Comparison of ENCODE assay signal across 11 cellular contexts in genomic region chr18:5894215-5894612, GRCh38. TPM values are rescaled to one million over a fixed set of nuclear protein-coding genes. Genes with fewer than 3 reads are reported as not detected.
DNase-seq lines count a peak whose midpoint lies in the region; ATAC-seq and TF ChIP-seq lines count a peak whose summit lies in the region.
"Had no signal": no experiment of that assay in that cellular context is flagged by ENCODE, and none has a peak within 500 bp of the region (broad histone marks: within the 10 kb centered on the region; RNA-seq: fewer than 3 reads in every experiment).

No MANE protein-coding gene starts in this region.

- no peak overlapping the region for H2AK5ac ChIP-seq in neuronal stem cell (ENCODE audit: low read depth, low read length)

- in situ Hi-C loops in gastrocnemius medialis (cut with MboI; ENCODE audit: low sequenced_read_pairs in 4 of 4): loop anchor here in 3 of 4 donors (25.0 kb wide), 2 partner anchors 593 to 993 kb away; no protein-coding TSS in a partner anchor

- H4K8ac ChIP-seq in neuronal stem cell (ENCODE audit: low read depth, low read length): no peak overlapping the region

- H3K4me3 ChIP-seq in Caco-2 (ENCODE audit: low read depth, low read length): no peak overlapping the region
- H3K4me3 ChIP-seq in right cardiac atrium (ENCODE audit: low read length): peak overlapping the region; percentile 77
- peak overlapping the region; percentile 82 to 89 for H3K4me3 ChIP-seq in neuronal stem cell (ENCODE audit: low read length in 2 of 2)
- no peak overlapping the region for H3K4me3 ChIP-seq in effector memory CD4-positive, alpha-beta T cell (ENCODE audit: insufficient read depth, low read depth, low read length, poor library complexity, severe bottlenecking)
- H3K4me3 ChIP-seq in gastrocnemius medialis: peak overlapping the region in 2 of 4 donors; percentile 34 to 40

- TF ChIP-seq CTCF in Caco-2 (IDR thresholded peaks at IDR 0.05; ENCODE audit: insufficient read depth in 1 of 2, low read depth in 1 of 2, low read length in 1 of 2, severe bottlenecking in 1 of 2, unreplicated experiment in 1 of 2) (no peak), gastrocnemius medialis (IDR thresholded peaks at IDR 0.05 in 4 of 5, conservative IDR thresholded peaks at IDR 0.05 in 1 of 5) (no peak)

- CTCF ChIA-PET in Caco-2 (lab: Charles Lee): no interaction called here

- H2BK5ac ChIP-seq in neuronal stem cell (ENCODE audit: low read length): no peak overlapping the region

- TF ChIP-seq POLR2A in gastrocnemius medialis (IDR thresholded peaks at IDR 0.05): no peak

- H4K91ac ChIP-seq in neuronal stem cell (ENCODE audit: low read depth, low read length, poor library complexity): no peak overlapping the region

- BruUV-seq in Caco-2 (replicated peaks; lab: Mats Ljungman, UMichigan): no TSS peak

- 12% methylated on average over 8 of the region's 8 CpGs for WGBS in right cardiac atrium
- no CpG with 5 or more reads among the region's 8 CpGs for WGBS in neuronal stem cell (ENCODE audit: extremely low coverage in 2 of 2, insufficient read length in 2 of 2, insufficient replicate concordance in 1 of 2), 2 donors

- H2AFZ ChIP-seq in neuronal stem cell (ENCODE audit: low read length): peak overlapping the region; percentile 95

- H3K18ac ChIP-seq in neuronal stem cell (ENCODE audit: low read length): peak overlapping the region; percentile 95

- H3K79me1 ChIP-seq in neuronal stem cell (ENCODE audit: low read depth, low read length): peaks cover 7% of the 10 kb centered on the region

- DNase-seq in Caco-2 (no peak), NCI-H69 (lab: John Stamatoyannopoulos, UW) (peak; percentile 82), right cardiac atrium (no peak), neuronal stem cell (ENCODE audit: low spot score) (peak; percentile 12), AML-193 (lab: John Stamatoyannopoulos, UW) (no peak), gastrocnemius medialis (no peak), amygdala (lab: John Stamatoyannopoulos, UW) (no peak)
- DNase-seq in effector memory CD4-positive, alpha-beta T cell: no peak
- DNase-seq: NCI-H187 treated with DMSO at 0.1 percent for 48 hours had no signal

- H3K27me3 Mint-ChIP-seq in Caco-2 (ENCODE audit: insufficient read depth, unreplicated experiment): peaks cover 30% of the 10 kb centered on the region

- H3K4ac ChIP-seq in neuronal stem cell (ENCODE audit: low read length): no peak overlapping the region

- H3K9me3 ChIP-seq in Caco-2: no peaks in the 10 kb centered on the region; the same call in 1 of the 2 replicates
- no peaks in the 10 kb centered on the region for H3K9me3 ChIP-seq in right cardiac atrium (ENCODE audit: control insufficient read depth, low read length)
- H3K9me3 ChIP-seq in neuronal stem cell (replicated peaks in 1 of 2; ENCODE audit: control insufficient read depth in 2 of 2, insufficient read depth in 1 of 2, low read depth in 1 of 2, low read length in 2 of 2): peaks cover 0 to 7% of the 10 kb centered on the region in 2 donors
- no peaks in the 10 kb centered on the region for H3K9me3 ChIP-seq in effector memory CD4-positive, alpha-beta T cell (ENCODE audit: control insufficient read depth, low read length)
- no peaks in the 10 kb centered on the region for H3K9me3 ChIP-seq in gastrocnemius medialis

- no peaks in the 10 kb centered on the region for H3K4me1 Mint-ChIP-seq in Caco-2 (ENCODE audit: low read depth, unreplicated experiment)

- H3K23ac ChIP-seq in neuronal stem cell (ENCODE audit: low read depth, low read length, poor library complexity): no peak overlapping the region

- H2BK12ac ChIP-seq in neuronal stem cell (ENCODE audit: low read length): no peak overlapping the region

- H3K4me1 ChIP-seq in Caco-2 (no peaks in the 10 kb centered on the region; the same call in 1 of the 2 replicates), right cardiac atrium (ENCODE audit: control insufficient read depth, insufficient read depth, low read length) (no peaks in the 10 kb centered on the region), neuronal stem cell (ENCODE audit: control insufficient read depth in 2 of 2, insufficient read depth in 1 of 2, low read depth in 1 of 2, low read length in 2 of 2) (peaks cover 4 to 16% of the 10 kb centered on the region in 2 donors), gastrocnemius medialis (peaks cover 0 to 15% of the 10 kb centered on the region in 2 donors)
- H3K4me1 ChIP-seq in effector memory CD4-positive, alpha-beta T cell (ENCODE audit: control insufficient read depth, insufficient read depth, low read length, poor library complexity, severe bottlenecking): peaks cover 3% of the 10 kb centered on the region

- H3K27ac ChIP-seq in right cardiac atrium (ENCODE audit: low read length): no peak overlapping the region
- no peak overlapping the region for H3K27ac ChIP-seq in neuronal stem cell (replicated peaks; ENCODE audit: low read length)
- H3K27ac ChIP-seq in effector memory CD4-positive, alpha-beta T cell (ENCODE audit: insufficient read depth, low read length, poor library complexity, severe bottlenecking): no peak overlapping the region
- no peak overlapping the region for H3K27ac ChIP-seq in gastrocnemius medialis
- H3K27ac ChIP-seq: HL-60 had no signal

- H3K27ac Mint-ChIP-seq in Caco-2 (ENCODE audit: unreplicated experiment): no peak overlapping the region

- no peak overlapping the region for H3K14ac ChIP-seq in neuronal stem cell (ENCODE audit: low read length)

- H3K4me2 ChIP-seq in neuronal stem cell (ENCODE audit: insufficient read depth, low read length, poor library complexity, severe bottlenecking): peak overlapping the region; percentile 93

- no peak overlapping the region for H2BK120ac ChIP-seq in neuronal stem cell (ENCODE audit: low read depth, low read length)

- intact Hi-C loops in Caco-2 (cut with micrococcal nuclease; ENCODE audit: unreplicated experiment): no loop called here
- intact Hi-C loops in right cardiac atrium (cut with DNase I): loop anchor here in 1 of 4 donors (10.0 kb wide), 1 partner anchor 241 kb away; no protein-coding TSS in a partner anchor
- intact Hi-C loops in gastrocnemius medialis (cut with DNase I; ENCODE audit: low total_unique reads): loop anchor here (10.0 kb wide), 1 partner anchor 289 kb away; no protein-coding TSS in a partner anchor

- H3K36me3 Mint-ChIP-seq in Caco-2 (ENCODE audit: insufficient read depth, unreplicated experiment): no peaks in the 10 kb centered on the region

- H3K36me3 ChIP-seq in Caco-2 (ENCODE audit: control insufficient read depth, insufficient read depth, low read length): no peaks in the 10 kb centered on the region
- H3K36me3 ChIP-seq in neuronal stem cell (replicated peaks in 1 of 2; ENCODE audit: control insufficient read depth in 2 of 2, insufficient read depth in 2 of 2, low read length in 2 of 2): peaks cover 5 to 48% of the 10 kb centered on the region in 2 donors
- no peaks in the 10 kb centered on the region for H3K36me3 ChIP-seq in effector memory CD4-positive, alpha-beta T cell (ENCODE audit: control insufficient read depth, insufficient read depth, low read length)
- no peaks in the 10 kb centered on the region for H3K36me3 ChIP-seq in gastrocnemius medialis

- H3K4me3 Mint-ChIP-seq in Caco-2 (ENCODE audit: unreplicated experiment): peak overlapping the region; percentile 67

- H3K9me3 Mint-ChIP-seq in Caco-2 (ENCODE audit: unreplicated experiment): no peaks in the 10 kb centered on the region

- H3K27me3 ChIP-seq in Caco-2 (replicated peaks; ENCODE audit: control insufficient read depth, insufficient read depth, low read length) (peaks cover 7% of the 10 kb centered on the region; the same call in 1 of the 2 replicates), right cardiac atrium (ENCODE audit: control insufficient read depth, insufficient read depth) (no peaks in the 10 kb centered on the region), neuronal stem cell (ENCODE audit: control insufficient read depth in 3 of 3, insufficient read depth in 3 of 3, low read depth in 1 of 3, low read length in 3 of 3) (peaks cover 0 to 9% (median 0%) of the 10 kb centered on the region in 3 experiments), gastrocnemius medialis (peaks cover 53 to 78% (median 72%) of the 10 kb centered on the region in 3 donors)
- H3K27me3 ChIP-seq in effector memory CD4-positive, alpha-beta T cell (replicated peaks; ENCODE audit: control insufficient read depth, insufficient read depth, low read length, poor library complexity, severe bottlenecking): peaks cover 29% of the 10 kb centered on the region

- POLR2A ChIA-PET in Caco-2 (lab: Charles Lee): no interaction called here

- ATAC-seq in right cardiac atrium: no peak
- ATAC-seq in gastrocnemius medialis: no peak
- ATAC-seq: HCT116 had no signal

- H3K9ac ChIP-seq in neuronal stem cell (ENCODE audit: low read depth, low read length, poor library complexity): no peak overlapping the region

- peak overlapping the region; percentile 86 for H2BK15ac ChIP-seq in neuronal stem cell (ENCODE audit: low read length)

RNA-seq across cellular contexts. Expression of gene TMEM200C, which starts 1.1 kb away (rescaled TPM):
- total RNA-seq in Caco-2 (2022) (0.05 TPM in 1 of 2 replicates, not detected in the other), right cardiac atrium (1 to 10 TPM; 4.2 to 8.4 (median 6.1) TPM), gastrocnemius medialis (under 1 TPM in 1 of 4 donors, not detected in 3; 0.07 TPM)
- 1.1 TPM for polyA plus RNA-seq in right cardiac atrium
- polyA plus RNA-seq in neuronal stem cell (2013, experiment 1 of 2): 6.5 TPM
- polyA plus RNA-seq in neuronal stem cell (2013, experiment 2 of 2): 6.4 TPM

Comparison
In these comparisons a context has a peak if more than half of its experiments do, and no peak if none do; other contexts are left out.
1. DNase-seq: peak in NCI-H69 (single experiment) and neuronal stem cell (single experiment); none in Caco-2 (0 of 2), right cardiac atrium (0 of 3), AML-193 (0 of 2), effector memory CD4-positive, alpha-beta T cell (0 of 3), gastrocnemius medialis (0 of 2) and amygdala (0 of 56).
2. H3K4me3 ChIP-seq: peak in right cardiac atrium (single experiment) and neuronal stem cell (2 of 2); none in Caco-2 (single experiment) and effector memory CD4-positive, alpha-beta T cell (single experiment).